8 cellular contexts compared by ENCODE assay signal in genomic region chr3:150602426-150603089, GRCh38.
DNase-seq lines count a peak whose midpoint lies in the region; ATAC-seq and TF ChIP-seq lines count a peak whose summit lies in the region.

No MANE protein-coding gene starts in this region.

- peak overlapping the region; percentile 99 for H3K4me3 Mint-ChIP-seq in central memory CD8-positive, alpha-beta T cell

- DNase-seq in central memory CD8-positive, alpha-beta T cell (ENCODE audit: low spot score in 2 of 2), result no peak
- DNase-seq in stimulated activated CD4-positive, alpha-beta T cell treated with anti-CD3 and anti-CD28 coated beads, Interleukin-4, amount 100 ng/mL, for 24 hours, result no peak
- DNase-seq in SHP77 (lab: John Stamatoyannopoulos, UW) (no peak), GF-D8 (lab: John Stamatoyannopoulos, UW) (no peak)

- H3K4me3 ChIP-seq in HUES6 (ENCODE audit: low read depth, low read length) (peak overlapping the region; percentile 89), mucosa of stomach (ENCODE audit: low read length) (peak overlapping the region; percentile 97)

- no peak for TF ChIP-seq CTCF in C4-2B (conservative IDR thresholded peaks at IDR 0.05)

- peaks cover 61% of the 10 kb centered on the region for H3K4me1 Mint-ChIP-seq in central memory CD8-positive, alpha-beta T cell

- H3K9me3 Mint-ChIP-seq in central memory CD8-positive, alpha-beta T cell, result no peaks in the 10 kb centered on the region

- H3K36me3 ChIP-seq in HUES6 (ENCODE audit: control insufficient read depth, insufficient read depth, low read length) (peaks cover 10% of the 10 kb centered on the region), mucosa of stomach (ENCODE audit: control insufficient read depth, insufficient read depth, low read length) (no peaks in the 10 kb centered on the region)

- H3K9me3 ChIP-seq in HUES6 (ENCODE audit: control insufficient read depth, insufficient read depth, low read depth, low read length) (no peaks in the 10 kb centered on the region), mucosa of stomach (ENCODE audit: control insufficient read depth, low read length) (no peaks in the 10 kb centered on the region)

- no peaks in the 10 kb centered on the region for H3K27me3 Mint-ChIP-seq in central memory CD8-positive, alpha-beta T cell

- peak; percentile 8 for ATAC-seq in GM21381 (IDR thresholded peaks at IDR 0.05; ENCODE audit: unreplicated experiment)
- ATAC-seq in central memory CD8-positive, alpha-beta T cell (replicated peaks; ENCODE audit: extremely low read depth, poor library complexity, severe bottlenecking), result peak; percentile 0

- H3K27ac ChIP-seq in C4-2B, result peak overlapping the region; percentile 93
- H3K27ac ChIP-seq in HUES6 (ENCODE audit: low read depth, low read length), result peak overlapping the region; percentile 81

- peak overlapping the region; percentile 99 for H3K27ac Mint-ChIP-seq in central memory CD8-positive, alpha-beta T cell (ENCODE audit: low read depth)

- peak overlapping the region; percentile 87 for H3K9ac ChIP-seq in HUES6 (ENCODE audit: low read length)
- peak overlapping the region; percentile 98 for H3K9ac ChIP-seq in mucosa of stomach (ENCODE audit: low read length)

- H3K36me3 Mint-ChIP-seq in central memory CD8-positive, alpha-beta T cell (ENCODE audit: insufficient read depth), result peaks cover 34% of the 10 kb centered on the region

- H3K4me1 ChIP-seq in HUES6 (ENCODE audit: control insufficient read depth, insufficient read depth, low read length), result peaks cover 45% of the 10 kb centered on the region
- H3K4me1 ChIP-seq in mucosa of stomach (ENCODE audit: control insufficient read depth, insufficient read depth, low read length), result peaks cover 10% of the 10 kb centered on the region

- H3K27me3 ChIP-seq in HUES6 (ENCODE audit: control insufficient read depth, insufficient read depth, low read length) (no peaks in the 10 kb centered on the region), mucosa of stomach (ENCODE audit: control insufficient read depth, insufficient read depth, low read length) (no peaks in the 10 kb centered on the region)
